ENCODE assay signal across 10 cellular contexts in the genomic region with DNA sequence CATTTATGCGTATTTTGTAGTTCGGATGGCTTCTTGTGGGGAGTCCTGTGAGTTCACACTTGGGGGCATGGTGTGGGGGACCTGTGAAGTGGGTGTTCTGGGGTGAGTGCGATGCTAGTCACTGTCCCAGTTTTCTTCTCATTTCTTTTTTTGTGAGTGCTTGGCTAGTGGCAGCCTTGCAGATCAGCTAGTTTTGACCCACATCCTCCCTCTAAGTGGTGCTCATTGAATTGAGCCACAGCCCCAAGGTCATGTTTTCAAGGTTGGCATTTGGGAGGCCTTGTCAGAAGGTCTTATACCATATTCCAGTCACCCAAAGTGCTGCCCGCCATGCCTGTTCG. TPM values are rescaled to one million over a fixed set of nuclear protein-coding genes. Genes with fewer than 3 reads are reported as not detected.
A peak's percentile ranks its signal among the peaks of the same experiment; 100 is the strongest.
DNase-seq lines count a peak whose midpoint lies in the region; ATAC-seq and TF ChIP-seq lines count a peak whose summit lies in the region.
"Had no signal": no experiment of that assay in that cellular context is flagged by ENCODE, and none has a peak within 500 bp of the region (broad histone marks: within the 10 kb centered on the region; RNA-seq: fewer than 3 reads in every experiment).

No MANE protein-coding gene starts in this region.

- peak overlapping the region; percentile 34 for H3K4me3 Mint-ChIP-seq in activated CD4-positive, alpha-beta memory T cell treated with anti-CD3 and anti-CD28 coated beads for 36 hours

- CTCF ChIA-PET in activated CD4-positive, alpha-beta memory T cell treated with anti-CD3 and anti-CD28 coated beads for 36 hours (lab: Charles Lee), result interaction anchor here (1.5 to 2.8 kb wide), 3 partner anchors 11 to 96 kb away, joined by 6 to 10 read pairs (median 9); no protein-coding TSS in a partner anchor

- TF ChIP-seq CTCF in OCI-LY1 (IDR thresholded peaks at IDR 0.05; ENCODE audit: low read length) (no peak), tibial nerve (IDR thresholded peaks at IDR 0.05) (no peak)

- H3K27ac Mint-ChIP-seq in activated CD4-positive, alpha-beta memory T cell treated with anti-CD3 and anti-CD28 coated beads for 36 hours, result peak overlapping the region; percentile 96

- peaks cover 4% of the 10 kb centered on the region for H3K36me3 Mint-ChIP-seq in activated CD4-positive, alpha-beta memory T cell treated with anti-CD3 and anti-CD28 coated beads for 36 hours

- peak overlapping the region; percentile 42; the same call in 1 of the 2 replicates for H3K9ac ChIP-seq in OCI-LY1 (ENCODE audit: low read length)
- H3K9ac ChIP-seq in duodenal mucosa (ENCODE audit: low read depth in 1 of 2, low read length in 2 of 2), result no peak overlapping the region

- POLR2A ChIA-PET in activated CD4-positive, alpha-beta memory T cell treated with anti-CD3 and anti-CD28 coated beads for 36 hours (lab: Charles Lee), result interaction anchor here (2.4 to 9.4 kb wide), 3 partner anchors 5 to 44 kb away, joined by 17 to 117 read pairs (median 18); no protein-coding TSS in a partner anchor

- no peak for TF ChIP-seq POLR2A in tibial nerve (IDR thresholded peaks at IDR 0.05)

- TF ChIP-seq EP300 in tibial nerve (IDR thresholded peaks at IDR 0.05), result no peak

- peaks cover 81% of the 10 kb centered on the region for H3K79me2 ChIP-seq in OCI-LY1 (ENCODE audit: insufficient read depth, low read length)

- peak overlapping the region; percentile 70 for H3K4me2 ChIP-seq in OCI-LY1 (ENCODE audit: low read length)

- H3K27ac ChIP-seq in OCI-LY1 (ENCODE audit: low read depth, low read length, poor library complexity, severe bottlenecking) (peak overlapping the region; percentile 100), duodenal mucosa (ENCODE audit: low read depth, low read length) (peak overlapping the region; percentile 39), tibial nerve (peak overlapping the region in 1 of 4 donors; percentile 29)

- no peak for ATAC-seq in GM21423 (IDR thresholded peaks at IDR 0.05; ENCODE audit: unreplicated experiment)

- peak; percentile 83 for DNase-seq in activated CD4-positive, alpha-beta memory T cell treated with anti-CD3 and anti-CD28 coated beads for 36 hours
- peak; percentile 51 to 82 for DNase-seq in stimulated activated CD8-positive, alpha-beta memory T cell treated with anti-CD3 and anti-CD28 coated beads, Interleukin-7, amount 100 ng/mL, for 48 hours (ENCODE audit: extremely low read depth in 1 of 2, low read depth in 1 of 2)
- no peak for DNase-seq in tibial nerve (ENCODE audit: low spot score in 2 of 2)
- no peak for DNase-seq in NCI-H446 (lab: John Stamatoyannopoulos, UW)
- DNase-seq: anterior cingulate cortex, erythroblast, NCI-H1930 had no signal

- H3K27me3 ChIP-seq in OCI-LY1 (ENCODE audit: insufficient read depth, low read length), result no peaks in the 10 kb centered on the region
- H3K27me3 ChIP-seq in duodenal mucosa (ENCODE audit: control insufficient read depth in 1 of 2, insufficient read depth in 2 of 2, low read length in 2 of 2), result no peaks in the 10 kb centered on the region
- H3K27me3 ChIP-seq in tibial nerve, result no peaks in the 10 kb centered on the region

- H3K36me3 ChIP-seq in OCI-LY1 (ENCODE audit: insufficient read depth, low read length) (peaks cover 7% of the 10 kb centered on the region; the same call in 1 of the 2 replicates), duodenal mucosa (ENCODE audit: control insufficient read depth in 1 of 2, insufficient read depth in 2 of 2, low read length in 2 of 2) (no peaks in the 10 kb centered on the region), tibial nerve (no peaks in the 10 kb centered on the region)

- H3F3A ChIP-seq in OCI-LY1 (ENCODE audit: insufficient read depth, low read length), result 0 out of 2 replicates have a peak, but pooled peaks cover 2% of the 10 kb centered on the region

- H3K27me3 Mint-ChIP-seq in activated CD4-positive, alpha-beta memory T cell treated with anti-CD3 and anti-CD28 coated beads for 36 hours, result no peaks in the 10 kb centered on the region

- H3K4me1 ChIP-seq in OCI-LY1 (ENCODE audit: insufficient read depth, low read length, severe bottlenecking), result peaks cover 95% of the 10 kb centered on the region
- peaks cover 10 to 11% of the 10 kb centered on the region in 2 donors for H3K4me1 ChIP-seq in duodenal mucosa (ENCODE audit: control insufficient read depth in 1 of 2, insufficient read depth in 2 of 2, low read length in 2 of 2)
- peaks cover 0 to 68% (median 16%) of the 10 kb centered on the region in 4 donors for H3K4me1 ChIP-seq in tibial nerve

- 91 to 94% methylated on average over 5 of the region's 5 CpGs for WGBS in tibial nerve, 2 donors

- no peaks in the 10 kb centered on the region for H4K20me1 ChIP-seq in OCI-LY1 (ENCODE audit: insufficient read depth, low read length)

- intact Hi-C loops in activated CD4-positive, alpha-beta memory T cell treated with anti-CD3 and anti-CD28 coated beads for 36 hours (cut with micrococcal nuclease), result no loop called here

- no peaks in the 10 kb centered on the region for H3K9me3 ChIP-seq in OCI-LY1 (ENCODE audit: low read length)
- no peaks in the 10 kb centered on the region for H3K9me3 ChIP-seq in duodenal mucosa (ENCODE audit: control insufficient read depth in 1 of 2, low read length in 2 of 2)
- no peaks in the 10 kb centered on the region for H3K9me3 ChIP-seq in tibial nerve

- H3K4me3 ChIP-seq in OCI-LY1 (ENCODE audit: low read depth, low read length, poor library complexity, severe bottlenecking) (peak overlapping the region; percentile 6), duodenal mucosa (ENCODE audit: low read depth in 1 of 2, low read length in 2 of 2) (no peak overlapping the region), tibial nerve (no peak overlapping the region)

- no peak overlapping the region for H2AFZ ChIP-seq in OCI-LY1 (ENCODE audit: low read length)

- peaks cover 83% of the 10 kb centered on the region for H3K4me1 Mint-ChIP-seq in activated CD4-positive, alpha-beta memory T cell treated with anti-CD3 and anti-CD28 coated beads for 36 hours (ENCODE audit: low read depth)

- no peaks in the 10 kb centered on the region for H3K9me3 Mint-ChIP-seq in activated CD4-positive, alpha-beta memory T cell treated with anti-CD3 and anti-CD28 coated beads for 36 hours

- H3K9me2 ChIP-seq in OCI-LY1 (ENCODE audit: low read depth, low read length), result no peaks in the 10 kb centered on the region

RNA-seq across cellular contexts. Expression of a gene that starts 31.7 kb away (rescaled TPM):
- total RNA-seq in activated CD4-positive, alpha-beta memory T cell treated with anti-CD3 and anti-CD28 coated beads for 36 hours, result 10 to 100 TPM; 36.3 to 37.0 TPM
- total RNA-seq in tibial nerve, result 10 to 100 TPM; 20.5 to 24.3 (median 22.3) TPM

Comparison
In these comparisons a context has a peak if more than half of its experiments do, and no peak if none do; other contexts are left out.
1. DNase-seq: peak in activated CD4-positive, alpha-beta memory T cell treated with anti-CD3 and anti-CD28 coated beads for 36 hours (single experiment) and stimulated activated CD8-positive, alpha-beta memory T cell treated with anti-CD3 and anti-CD28 coated beads, Interleukin-7, amount 100 ng/mL, for 48 hours (2 of 2); none in tibial nerve (0 of 2) and NCI-H446 (0 of 2).